In genomic region chr6:18595774-18596528, GRCh38 we compare ENCODE assay signal across 8 cellular contexts.
DNase-seq lines count a peak whose midpoint lies in the region; ATAC-seq and TF ChIP-seq lines count a peak whose summit lies in the region.

No MANE protein-coding gene starts in this region.

- no peaks in the 10 kb centered on the region for H3K9me3 ChIP-seq in CD8-positive, alpha-beta T cell (ENCODE audit: low read length)
- H3K9me3 ChIP-seq in esophagus muscularis mucosa (no peaks in the 10 kb centered on the region), thoracic aorta (no peaks in the 10 kb centered on the region)

- H3K27me3 Mint-ChIP-seq in CD8-positive, alpha-beta T cell (ENCODE audit: low read depth), result peaks cover 16% of the 10 kb centered on the region
- peaks cover 16 to 20% (median 16%) of the 10 kb centered on the region in 3 donors for H3K27me3 Mint-ChIP-seq in naive B cell

- 17% methylated on average over 11 of the region's 11 CpGs for WGBS in esophagus muscularis mucosa

- no peaks in the 10 kb centered on the region for H3K9me3 Mint-ChIP-seq in CD8-positive, alpha-beta T cell
- H3K9me3 Mint-ChIP-seq in naive B cell, result no peaks in the 10 kb centered on the region

- H3K36me3 Mint-ChIP-seq in CD8-positive, alpha-beta T cell, result no peaks in the 10 kb centered on the region
- H3K36me3 Mint-ChIP-seq in naive B cell, result no peaks in the 10 kb centered on the region

- TF ChIP-seq POLR2A in esophagus muscularis mucosa (IDR thresholded peaks at IDR 0.05; ENCODE audit: low read depth), result no peak

- CTCF ChIA-PET in CD8-positive, alpha-beta T cell (lab: Charles Lee), result interaction anchor here (0.7 to 1.7 kb wide), 12 partner anchors 9 to 1530 kb away, joined by 3 to 7 read pairs (median 3); no protein-coding TSS in a partner anchor

- intact Hi-C loops in CD8-positive, alpha-beta T cell (cut with DNase I, micrococcal nuclease), result loop anchor here (1.0 to 5.0 kb wide), 4 partner anchors 274 to 1531 kb away; no protein-coding TSS in a partner anchor
- intact Hi-C loops in esophagus muscularis mucosa (cut with DNase I), result loop anchor here (2.0 to 10.0 kb wide), 2 partner anchors 1259 to 1463 kb away; no protein-coding TSS in a partner anchor

- no peak for TF ChIP-seq EP300 in esophagus muscularis mucosa (IDR thresholded peaks at IDR 0.05)

- H3K4me3 ChIP-seq in CD8-positive, alpha-beta T cell (ENCODE audit: low read depth, low read length), result no peak overlapping the region
- H3K4me3 ChIP-seq in esophagus muscularis mucosa (peak overlapping the region in 2 of 4 donors; percentile 9 to 15), thoracic aorta (peak overlapping the region; percentile 32)

- H3K27ac Mint-ChIP-seq in CD8-positive, alpha-beta T cell, result no peak overlapping the region
- H3K27ac Mint-ChIP-seq in naive B cell, result peak overlapping the region in 1 of 6 donors; percentile 67

- no peaks in the 10 kb centered on the region for H3K4me1 ChIP-seq in CD8-positive, alpha-beta T cell (ENCODE audit: insufficient read depth, low read length)
- peaks cover 0 to 21% (median 19%) of the 10 kb centered on the region in 4 donors for H3K4me1 ChIP-seq in esophagus muscularis mucosa
- H3K4me1 ChIP-seq in thoracic aorta (ENCODE audit: control insufficient read depth in 1 of 2, low read depth in 2 of 2), result peaks cover 0 to 10% of the 10 kb centered on the region in 2 donors

- H3K4me1 Mint-ChIP-seq in CD8-positive, alpha-beta T cell (ENCODE audit: low read depth), result peaks cover 4% of the 10 kb centered on the region
- peaks cover 3 to 4% (median 3%) of the 10 kb centered on the region in 3 donors for H3K4me1 Mint-ChIP-seq in naive B cell

- no peaks in the 10 kb centered on the region for H3K36me3 ChIP-seq in CD8-positive, alpha-beta T cell (ENCODE audit: insufficient read depth, low read length)
- H3K36me3 ChIP-seq in esophagus muscularis mucosa (no peaks in the 10 kb centered on the region), thoracic aorta (no peaks in the 10 kb centered on the region)

- H3K27ac ChIP-seq in CD8-positive, alpha-beta T cell (ENCODE audit: low read depth, low read length), result no peak overlapping the region
- peak overlapping the region; percentile 21 to 54 (median 49) for H3K27ac ChIP-seq in esophagus muscularis mucosa (replicated peaks in 1 of 4)
- peak overlapping the region; percentile 33 to 64 for H3K27ac ChIP-seq in thoracic aorta

- POLR2A ChIA-PET in CD8-positive, alpha-beta T cell (lab: Charles Lee), result no interaction called here

- H3K4me3 Mint-ChIP-seq in CD8-positive, alpha-beta T cell, result no peak overlapping the region
- H3K4me3 Mint-ChIP-seq in naive B cell, result no peak overlapping the region

- TF ChIP-seq CTCF in CD8-positive, alpha-beta T cell (IDR thresholded peaks at IDR 0.05), result peak; percentile 98
- TF ChIP-seq CTCF in esophagus muscularis mucosa (IDR thresholded peaks at IDR 0.05) (peak; percentile 85 to 93 (median 91)), thoracic aorta (IDR thresholded peaks at IDR 0.05) (peak; percentile 93)

- peak in 5 of 7 experiments; percentile 10 to 49 (median 39) for DNase-seq in CD8-positive, alpha-beta T cell
- DNase-seq in NCI-H2196 treated with DMSO at 0.1 percent for 48 hours (lab: John Stamatoyannopoulos, UW; ENCODE audit: unreplicated experiment), result peak; percentile 33
- peak; percentile 1 to 4 for DNase-seq in activated CD4-positive, alpha-beta T cell treated with anti-CD3 and anti-CD28 coated beads, Interleukin-2, amount 50 U/mL, for 4 hours
- no peak for DNase-seq in esophagus muscularis mucosa (ENCODE audit: extremely low spot score)
- DNase-seq in naive B cell, result peak; percentile 17
- peak; percentile 28 for DNase-seq in thoracic aorta (ENCODE audit: low spot score)

- ATAC-seq in CD8-positive, alpha-beta T cell, result no peak
- ATAC-seq in GM18909 (IDR thresholded peaks at IDR 0.05; ENCODE audit: poor library complexity, unreplicated experiment), result peak; percentile 85
- peak; percentile 63 for ATAC-seq in HG03139 (IDR thresholded peaks at IDR 0.05; ENCODE audit: unreplicated experiment)
- peak in 1 of 2 donors; percentile 45 for ATAC-seq in naive B cell (ENCODE audit: low read depth in 2 of 2)
- ATAC-seq in thoracic aorta (ENCODE audit: insufficient number of reproducible peaks, low FRiP score, low read depth), result peak; percentile 68

- H3K27me3 ChIP-seq in CD8-positive, alpha-beta T cell (ENCODE audit: insufficient read depth, low read length), result no peaks in the 10 kb centered on the region
- H3K27me3 ChIP-seq in esophagus muscularis mucosa, result no peaks in the 10 kb centered on the region
- H3K27me3 ChIP-seq in thoracic aorta (replicated peaks; ENCODE audit: insufficient read depth), result no peaks in the 10 kb centered on the region
